Comparison of ENCODE assay signal across 3 cellular contexts in the genomic region with DNA sequence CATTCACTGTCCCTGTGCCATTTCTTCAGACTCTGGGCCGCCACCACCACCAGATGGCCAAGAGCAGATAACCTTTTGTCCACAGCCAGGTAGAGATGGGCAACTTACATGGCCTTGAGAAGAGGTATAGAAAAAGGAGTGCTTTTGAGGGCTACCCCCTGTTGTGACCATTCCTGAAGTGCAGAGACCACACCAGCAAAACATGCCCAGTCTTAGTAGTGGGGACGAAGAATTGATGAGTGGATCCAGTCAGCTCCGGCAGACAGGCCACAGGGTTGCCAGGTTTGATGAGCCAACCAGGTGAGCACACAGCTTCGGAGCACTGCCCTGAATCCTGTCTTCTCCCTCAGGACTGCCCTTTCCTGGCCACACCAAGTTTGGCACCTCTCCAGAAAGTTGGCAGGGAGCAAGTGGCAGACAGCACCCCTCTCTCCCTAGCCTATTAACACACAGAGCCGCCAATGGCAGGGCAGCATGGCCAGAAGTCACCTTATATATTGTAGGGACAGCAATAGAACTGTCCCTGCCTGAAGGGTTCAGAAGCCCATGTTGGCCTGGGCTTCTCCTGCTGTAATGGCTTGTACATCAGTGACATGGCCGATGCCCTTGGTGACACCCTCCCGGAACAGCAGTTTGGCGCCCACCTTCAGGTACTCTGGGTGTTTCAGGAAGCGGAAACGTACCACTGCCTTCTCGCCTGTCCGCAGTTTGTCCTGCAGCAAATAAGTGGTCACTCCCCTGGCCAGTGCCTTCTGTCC.
A peak's percentile ranks its signal among the peaks of the same experiment; 100 is the strongest.
TF ChIP-seq lines count a peak whose summit lies in the region.

No MANE protein-coding gene starts in this region.

TF ChIP-seq in SK-N-SH, 30 proteins besides CTCF, POLR2A, EP300 and RAD21:
- TF ChIP-seq EZH2phosphoT487 (IDR thresholded peaks at IDR 0.05; ENCODE audit: borderline replicate concordance, low read depth) (no peak), POLR2AphosphoS5 (IDR thresholded peaks at IDR 0.05; ENCODE audit: low read depth, low read length) (0 out of 2 replicates have a peak, but pooled peaks have one; percentile 6)

TF ChIP-seq in SK-N-SH treated with all-trans-retinoic acid at 6 μM for 48 hours, 23 proteins besides CTCF, POLR2A, EP300 and RAD21 (continues in another document):
- no peak for TF ChIP-seq POU6F1 (CRISPR knock-in tag; IDR thresholded peaks at IDR 0.05; ENCODE audit: borderline replicate concordance, low read depth)
- no peak for TF ChIP-seq TCF4 (CRISPR knock-in tag; IDR thresholded peaks at IDR 0.05; ENCODE audit: borderline replicate concordance)
- no peak for TF ChIP-seq CSRNP3 (CRISPR knock-in tag; IDR thresholded peaks at IDR 0.05)
- TF ChIP-seq, protein P1, sequence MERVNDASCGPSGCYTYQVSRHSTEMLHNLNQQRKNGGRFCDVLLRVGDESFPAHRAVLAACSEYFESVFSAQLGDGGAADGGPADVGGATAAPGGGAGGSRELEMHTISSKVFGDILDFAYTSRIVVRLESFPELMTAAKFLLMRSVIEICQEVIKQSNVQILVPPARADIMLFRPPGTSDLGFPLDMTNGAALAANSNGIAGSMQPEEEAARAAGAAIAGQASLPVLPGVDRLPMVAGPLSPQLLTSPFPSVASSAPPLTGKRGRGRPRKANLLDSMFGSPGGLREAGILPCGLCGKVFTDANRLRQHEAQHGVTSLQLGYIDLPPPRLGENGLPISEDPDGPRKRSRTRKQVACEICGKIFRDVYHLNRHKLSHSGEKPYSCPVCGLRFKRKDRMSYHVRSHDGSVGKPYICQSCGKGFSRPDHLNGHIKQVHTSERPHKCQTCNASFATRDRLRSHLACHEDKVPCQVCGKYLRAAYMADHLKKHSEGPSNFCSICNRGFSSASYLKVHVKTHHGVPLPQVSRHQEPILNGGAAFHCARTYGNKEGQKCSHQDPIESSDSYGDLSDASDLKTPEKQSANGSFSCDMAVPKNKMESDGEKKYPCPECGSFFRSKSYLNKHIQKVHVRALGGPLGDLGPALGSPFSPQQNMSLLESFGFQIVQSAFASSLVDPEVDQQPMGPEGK (CRISPR knock-in tag; IDR thresholded peaks at IDR 0.05; ENCODE audit: borderline replicate concordance): no peak
- no peak for TF ChIP-seq ISL1 (CRISPR knock-in tag; IDR thresholded peaks at IDR 0.05)
- no peak for TF ChIP-seq ZC3H10 (CRISPR knock-in tag; IDR thresholded peaks at IDR 0.05)
- TF ChIP-seq ZNF8 (CRISPR knock-in tag; IDR thresholded peaks at IDR 0.05): no peak
- no peak for TF ChIP-seq ZNF565 (CRISPR knock-in tag; conservative IDR thresholded peaks at IDR 0.05; ENCODE audit: low read depth)
- no peak for TF ChIP-seq ZFP3 (CRISPR knock-in tag; IDR thresholded peaks at IDR 0.05)
- TF ChIP-seq, protein P2, sequence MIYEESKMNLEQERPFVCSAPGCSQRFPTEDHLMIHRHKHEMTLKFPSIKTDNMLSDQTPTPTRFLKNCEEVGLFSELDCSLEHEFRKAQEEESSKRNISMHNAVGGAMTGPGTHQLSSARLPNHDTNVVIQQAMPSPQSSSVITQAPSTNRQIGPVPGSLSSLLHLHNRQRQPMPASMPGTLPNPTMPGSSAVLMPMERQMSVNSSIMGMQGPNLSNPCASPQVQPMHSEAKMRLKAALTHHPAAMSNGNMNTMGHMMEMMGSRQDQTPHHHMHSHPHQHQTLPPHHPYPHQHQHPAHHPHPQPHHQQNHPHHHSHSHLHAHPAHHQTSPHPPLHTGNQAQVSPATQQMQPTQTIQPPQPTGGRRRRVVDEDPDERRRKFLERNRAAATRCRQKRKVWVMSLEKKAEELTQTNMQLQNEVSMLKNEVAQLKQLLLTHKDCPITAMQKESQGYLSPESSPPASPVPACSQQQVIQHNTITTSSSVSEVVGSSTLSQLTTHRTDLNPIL (CRISPR knock-in tag; IDR thresholded peaks at IDR 0.05; ENCODE audit: low read depth): no peak
- TF ChIP-seq, protein P3, sequence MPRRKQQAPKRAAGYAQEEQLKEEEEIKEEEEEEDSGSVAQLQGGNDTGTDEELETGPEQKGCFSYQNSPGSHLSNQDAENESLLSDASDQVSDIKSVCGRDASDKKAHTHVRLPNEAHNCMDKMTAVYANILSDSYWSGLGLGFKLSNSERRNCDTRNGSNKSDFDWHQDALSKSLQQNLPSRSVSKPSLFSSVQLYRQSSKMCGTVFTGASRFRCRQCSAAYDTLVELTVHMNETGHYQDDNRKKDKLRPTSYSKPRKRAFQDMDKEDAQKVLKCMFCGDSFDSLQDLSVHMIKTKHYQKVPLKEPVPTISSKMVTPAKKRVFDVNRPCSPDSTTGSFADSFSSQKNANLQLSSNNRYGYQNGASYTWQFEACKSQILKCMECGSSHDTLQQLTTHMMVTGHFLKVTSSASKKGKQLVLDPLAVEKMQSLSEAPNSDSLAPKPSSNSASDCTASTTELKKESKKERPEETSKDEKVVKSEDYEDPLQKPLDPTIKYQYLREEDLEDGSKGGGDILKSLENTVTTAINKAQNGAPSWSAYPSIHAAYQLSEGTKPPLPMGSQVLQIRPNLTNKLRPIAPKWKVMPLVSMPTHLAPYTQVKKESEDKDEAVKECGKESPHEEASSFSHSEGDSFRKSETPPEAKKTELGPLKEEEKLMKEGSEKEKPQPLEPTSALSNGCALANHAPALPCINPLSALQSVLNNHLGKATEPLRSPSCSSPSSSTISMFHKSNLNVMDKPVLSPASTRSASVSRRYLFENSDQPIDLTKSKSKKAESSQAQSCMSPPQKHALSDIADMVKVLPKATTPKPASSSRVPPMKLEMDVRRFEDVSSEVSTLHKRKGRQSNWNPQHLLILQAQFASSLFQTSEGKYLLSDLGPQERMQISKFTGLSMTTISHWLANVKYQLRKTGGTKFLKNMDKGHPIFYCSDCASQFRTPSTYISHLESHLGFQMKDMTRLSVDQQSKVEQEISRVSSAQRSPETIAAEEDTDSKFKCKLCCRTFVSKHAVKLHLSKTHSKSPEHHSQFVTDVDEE (CRISPR knock-in tag; IDR thresholded peaks at IDR 0.05): no peak
- TF ChIP-seq GLIS3 (CRISPR knock-in tag; IDR thresholded peaks at IDR 0.05): no peak
- TF ChIP-seq ESRRG (CRISPR knock-in tag; IDR thresholded peaks at IDR 0.05): no peak
- no peak for TF ChIP-seq ARNTL (CRISPR knock-in tag; IDR thresholded peaks at IDR 0.05; ENCODE audit: borderline replicate concordance, low read depth)
- no peak for TF ChIP-seq BACH2 (CRISPR knock-in tag; IDR thresholded peaks at IDR 0.05; ENCODE audit: borderline replicate concordance)

TF ChIP-seq in K562, 482 proteins besides CTCF, POLR2A, EP300 and RAD21:
- TF ChIP-seq JUN (IDR thresholded peaks at IDR 0.05; ENCODE audit: borderline replicate concordance, low read depth, low read length) (no peak), JUN (CRISPR knock-in tag; IDR thresholded peaks at IDR 0.05; ENCODE audit: borderline replicate concordance) (0 out of 2 replicates have a peak, but pooled peaks have one; percentile 21), POLR2B (IDR thresholded peaks at IDR 0.05; ENCODE audit: low read depth, partially characterized antibody) (peak; percentile 31), NFIC (IDR thresholded peaks at IDR 0.05) (peak; percentile 73), RBM22 (IDR thresholded peaks at IDR 0.05; ENCODE audit: low read depth, low read length, poor library complexity, severe bottlenecking) (peak; percentile 69), POLR2AphosphoS5 (IDR thresholded peaks at IDR 0.05; ENCODE audit: control insufficient read depth, insufficient read depth, low read depth, low read length) (peak; percentile 39; the same call in 1 of the 2 replicates), POLR2AphosphoS2 (IDR thresholded peaks at IDR 0.05; ENCODE audit: low read length) (peak; percentile 16; the same call in 1 of the 2 replicates), NEUROD1 (IDR thresholded peaks at IDR 0.05; ENCODE audit: borderline replicate concordance, low read depth, low read length, partially characterized antibody) (no peak), RBFOX2 (IDR thresholded peaks at IDR 0.05; ENCODE audit: low read depth, low read length) (peak; percentile 80), CREB1 (IDR thresholded peaks at IDR 0.05) (no peak), CREB1 (CRISPR knock-in tag; IDR thresholded peaks at IDR 0.05) (0 out of 2 replicates have a peak, but pooled peaks have one; percentile 24), POLR2G (IDR thresholded peaks at IDR 0.05; ENCODE audit: low read depth, low read length) (peak; percentile 57; the same call in 1 of the 2 replicates), COPS2 (conservative IDR thresholded peaks at IDR 0.05) (no peak), POU5F1 (IDR thresholded peaks at IDR 0.05; ENCODE audit: borderline replicate concordance, low read depth, low read length, partially characterized antibody) (no peak)
- TF ChIP-seq, protein P4, sequence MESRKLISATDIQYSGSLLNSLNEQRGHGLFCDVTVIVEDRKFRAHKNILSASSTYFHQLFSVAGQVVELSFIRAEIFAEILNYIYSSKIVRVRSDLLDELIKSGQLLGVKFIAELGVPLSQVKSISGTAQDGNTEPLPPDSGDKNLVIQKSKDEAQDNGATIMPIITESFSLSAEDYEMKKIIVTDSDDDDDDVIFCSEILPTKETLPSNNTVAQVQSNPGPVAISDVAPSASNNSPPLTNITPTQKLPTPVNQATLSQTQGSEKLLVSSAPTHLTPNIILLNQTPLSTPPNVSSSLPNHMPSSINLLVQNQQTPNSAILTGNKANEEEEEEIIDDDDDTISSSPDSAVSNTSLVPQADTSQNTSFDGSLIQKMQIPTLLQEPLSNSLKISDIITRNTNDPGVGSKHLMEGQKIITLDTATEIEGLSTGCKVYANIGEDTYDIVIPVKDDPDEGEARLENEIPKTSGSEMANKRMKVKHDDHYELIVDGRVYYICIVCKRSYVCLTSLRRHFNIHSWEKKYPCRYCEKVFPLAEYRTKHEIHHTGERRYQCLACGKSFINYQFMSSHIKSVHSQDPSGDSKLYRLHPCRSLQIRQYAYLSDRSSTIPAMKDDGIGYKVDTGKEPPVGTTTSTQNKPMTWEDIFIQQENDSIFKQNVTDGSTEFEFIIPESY (CRISPR knock-in tag; IDR thresholded peaks at IDR 0.05): peak; percentile 65
TF ChIP-seq in K562: peak in this region for 10.
